8 cellular contexts compared by ENCODE assay signal in genomic region chr16:87465306-87465705, GRCh38. TPM values are rescaled to one million over a fixed set of nuclear protein-coding genes. Genes with fewer than 3 reads are reported as not detected.
DNase-seq lines count a peak whose midpoint lies in the region; TF ChIP-seq lines count a peak whose summit lies in the region.

No MANE protein-coding gene starts in this region.

- H3K4me1 ChIP-seq in esophagus squamous epithelium = peaks cover 23 to 80% (median 52%) of the 10 kb centered on the region in 3 donors
- peaks cover 5% of the 10 kb centered on the region for H3K4me1 ChIP-seq in Karpas-422 (ENCODE audit: low read length)

- TF ChIP-seq POLR2A in esophagus squamous epithelium (IDR thresholded peaks at IDR 0.05) = no peak

- H3K4me3 Mint-ChIP-seq in nephron = peak overlapping the region; percentile 25 to 41 (median 36)

- H3K4me3 ChIP-seq in esophagus squamous epithelium (peak overlapping the region in 1 of 4 donors; percentile 52), Karpas-422 (ENCODE audit: low read length) (no peak overlapping the region)

- peaks cover 0 to under 1% (median 0%) of the 10 kb centered on the region in 3 donors for H3K36me3 ChIP-seq in esophagus squamous epithelium
- no peaks in the 10 kb centered on the region for H3K36me3 ChIP-seq in Karpas-422 (ENCODE audit: insufficient read depth, low read length)

- H3K27me3 Mint-ChIP-seq in nephron (ENCODE audit: low read depth) = no peaks in the 10 kb centered on the region

- intact Hi-C loops in esophagus squamous epithelium (cut with DNase I) = no loop called here

- H3K9me3 Mint-ChIP-seq in nephron = no peaks in the 10 kb centered on the region

- H3K4me1 Mint-ChIP-seq in nephron = peaks cover 46% of the 10 kb centered on the region

- no peaks in the 10 kb centered on the region for H4K20me1 ChIP-seq in Karpas-422 (ENCODE audit: insufficient read depth, low read depth, low read length)

- H3K27ac Mint-ChIP-seq in nephron = peak overlapping the region; percentile 92 to 97 (median 97)

- no peak for TF ChIP-seq CTCF in esophagus squamous epithelium (IDR thresholded peaks at IDR 0.05)
- no peak for TF ChIP-seq CTCF in nephron (IDR thresholded peaks at IDR 0.05; ENCODE audit: unreplicated experiment in 3 of 3)

- no peaks in the 10 kb centered on the region for H3K9me3 ChIP-seq in esophagus squamous epithelium
- no peaks in the 10 kb centered on the region for H3K9me3 ChIP-seq in Karpas-422 (ENCODE audit: low read length)

- H3K79me2 ChIP-seq in Karpas-422 (ENCODE audit: low read length) = no peaks in the 10 kb centered on the region

- H2AFZ ChIP-seq in Karpas-422 (ENCODE audit: low read length) = no peak overlapping the region

- DNase-seq in activated CD4-positive, alpha-beta T cell treated with anti-CD3 and anti-CD28 coated beads for 48 hours = peak; percentile 41
- DNase-seq in activated CD4-positive, alpha-beta T cell treated with anti-CD3 and anti-CD28 coated beads, Interleukin-2, amount 50 U/mL, for 1 hour = no peak
- DNase-seq in SW480 (ENCODE audit: low spot score) (peak; percentile 69), esophagus squamous epithelium (lab: John Stamatoyannopoulos, UW) (peak; percentile 21), Karpas-422 (no peak)
- no peak for DNase-seq in activated CD8-positive, alpha-beta memory T cell treated with anti-CD3 and anti-CD28 coated beads for 24 hours
- DNase-seq in effector CD8-positive, alpha-beta T cell (lab: John Stamatoyannopoulos, UW) = no peak

- H3K36me3 Mint-ChIP-seq in nephron (ENCODE audit: low read depth) = no peaks in the 10 kb centered on the region

- H3K9me2 ChIP-seq in Karpas-422 (replicated peaks; ENCODE audit: insufficient read depth, low read length) = no peaks in the 10 kb centered on the region

- H3K27me3 ChIP-seq in esophagus squamous epithelium (no peaks in the 10 kb centered on the region), Karpas-422 (ENCODE audit: low read length) (no peaks in the 10 kb centered on the region)

- no peak overlapping the region for H3K9ac ChIP-seq in Karpas-422 (ENCODE audit: low read length)

- H3K27ac ChIP-seq in esophagus squamous epithelium = peak overlapping the region; percentile 64 to 94 (median 88)
- no peak overlapping the region for H3K27ac ChIP-seq in Karpas-422 (ENCODE audit: low read length)

- H3K4me2 ChIP-seq in Karpas-422 (ENCODE audit: low read depth, low read length, poor library complexity, severe bottlenecking) = no peak overlapping the region

- 5 to 14% methylated on average over 7 to 8 of the region's 8 CpGs for WGBS in esophagus squamous epithelium, 2 donors

RNA-seq across cellular contexts. Expression of gene ZCCHC14, which starts 27.5 kb away (rescaled TPM):
- total RNA-seq in esophagus squamous epithelium = 10 to 100 TPM in 3 of 4 donors, 1 to 10 TPM in 1; 8.3 to 19.6 (median 14.7) TPM
- total RNA-seq in Karpas-422 (2014; rRNA removed; shearing (Covaris generic); ENCODE audit: low replicate concordance) = not detected in 2 replicates

Comparison
In these comparisons a context has a peak if more than half of its experiments do, and no peak if none do; other contexts are left out.
1. DNase-seq: peak in activated CD4-positive, alpha-beta T cell treated with anti-CD3 and anti-CD28 coated beads for 48 hours (single experiment), SW480 (single experiment) and esophagus squamous epithelium (single experiment); none in activated CD4-positive, alpha-beta T cell treated with anti-CD3 and anti-CD28 coated beads, Interleukin-2, amount 50 U/mL, for 1 hour (single experiment), activated CD8-positive, alpha-beta memory T cell treated with anti-CD3 and anti-CD28 coated beads for 24 hours (single experiment), effector CD8-positive, alpha-beta T cell (single experiment) and Karpas-422 (single experiment).